ENCODE assay signal across 27 cellular contexts in the genomic region with DNA sequence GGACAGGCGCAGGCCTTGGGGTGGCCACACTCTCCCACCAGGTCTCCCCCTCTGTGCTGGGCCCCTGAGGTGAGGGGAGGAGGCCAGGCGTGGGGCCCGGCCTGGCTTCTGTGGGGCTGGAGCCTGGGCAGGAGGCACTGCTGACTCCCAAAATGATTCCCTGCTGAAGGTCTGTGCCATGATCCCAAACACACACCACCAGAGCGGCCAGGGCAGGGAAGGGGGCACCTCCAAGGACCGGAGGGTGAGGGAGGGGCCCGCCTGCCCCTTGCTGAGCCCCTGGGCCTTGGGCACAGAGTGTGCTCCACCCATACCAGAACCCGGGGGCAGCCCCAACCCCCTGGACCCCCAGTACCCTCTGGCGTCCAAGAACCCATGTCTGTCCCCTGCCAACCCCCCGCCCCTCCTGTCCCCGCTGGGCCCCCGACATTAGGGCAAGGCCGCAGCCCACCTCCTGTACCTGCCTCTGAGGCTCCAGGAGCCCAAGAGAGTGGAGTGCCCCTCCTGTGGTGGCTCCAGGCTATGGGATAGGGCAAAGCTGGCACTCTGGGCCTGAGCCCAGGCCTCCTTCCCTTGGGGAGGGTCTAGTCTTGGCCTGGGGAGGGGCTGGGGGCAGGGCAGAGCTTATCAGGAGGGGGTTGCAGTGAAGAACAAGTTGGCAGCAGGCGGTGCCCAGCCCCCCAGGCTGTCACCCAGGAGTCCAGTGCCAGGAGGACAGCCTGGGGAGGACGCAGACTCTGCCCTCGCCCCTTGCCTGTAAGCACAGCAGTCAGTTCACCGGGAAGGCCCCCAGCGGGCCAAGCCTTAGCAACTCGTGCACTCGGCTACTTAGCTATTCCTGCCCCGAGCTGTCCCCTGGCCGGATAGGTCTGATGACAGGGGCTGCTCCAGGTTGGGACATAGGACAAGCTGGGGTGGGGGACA. TPM values are rescaled to one million over a fixed set of nuclear protein-coding genes. Genes with fewer than 3 reads are reported as not detected.
DNase-seq lines count a peak whose midpoint lies in the region; ATAC-seq and TF ChIP-seq lines count a peak whose summit lies in the region.
"Had no signal": no experiment of that assay in that cellular context is flagged by ENCODE, and none has a peak within 500 bp of the region (broad histone marks: within the 10 kb centered on the region; RNA-seq: fewer than 3 reads in every experiment).

No MANE protein-coding gene starts in this region.

- H3K4me1 ChIP-seq in right atrium auricular region, result peaks cover 0 to 25% of the 10 kb centered on the region in 2 donors
- H3K4me1 ChIP-seq in skeletal muscle tissue (ENCODE audit: control insufficient read depth in 3 of 3, insufficient read depth in 3 of 3, low read length in 3 of 3), result peaks cover 0 to 8% (median 5%) of the 10 kb centered on the region in 3 donors
- peaks cover 3% of the 10 kb centered on the region for H3K4me1 ChIP-seq in body of pancreas
- H3K4me1 ChIP-seq in OCI-LY7 (ENCODE audit: insufficient read depth, low read length, poor library complexity, severe bottlenecking), result peaks cover 8% of the 10 kb centered on the region
- H3K4me1 ChIP-seq: pancreas had no signal

- H3K4me2 ChIP-seq in OCI-LY7 (ENCODE audit: low read length), result no peak overlapping the region

- POLR2A ChIA-PET in OCI-LY7 (lab: Charles Lee), result no interaction called here

- intact Hi-C loops in body of pancreas (cut with DNase I), result no loop called here
- intact Hi-C loops in OCI-LY7 (cut with micrococcal nuclease; ENCODE audit: unreplicated experiment), result no loop called here

- BruUV-seq in OCI-LY7 (replicated peaks; lab: Mats Ljungman, UMichigan), result no TSS peak

- no peak for ATAC-seq in stimulated activated naive CD8-positive, alpha-beta T cell treated with anti-CD3 and anti-CD28 coated beads, Interleukin-15, amount 100 ng/mL, for 72 hours
- no peak for ATAC-seq in stimulated activated naive CD8-positive, alpha-beta T cell treated with anti-CD3 and anti-CD28 coated beads, Interleukin-15, Interleukin-2, amounts not matched to agents 100 U/mL and 50 U/mL, for 24 hours
- no peak for ATAC-seq in body of pancreas
- ATAC-seq: pancreas; SK-N-SH treated with all-trans-retinoic acid at 6 μM for 48 hours; stimulated activated memory B cell treated with anti-CD40 and anti-IgM and Interleukin-4, amounts not matched to agents 10 μg/mL and 1 μg/mL and 100 μg/mL, for 72 hours had no signal

- peak overlapping the region in 1 of 2 donors; percentile 74 for H3K27ac Mint-ChIP-seq in stimulated activated naive CD8-positive, alpha-beta T cell treated with anti-CD3 and anti-CD28 coated beads, Interleukin-15, amount 100 ng/mL, for 72 hours
- H3K27ac Mint-ChIP-seq: dendritic cell treated with granulocyte-macrophage colony-stimulating factor and Interleukin-4, amounts not matched to agents 40 ng/mL and 50 ng/mL, for 4 days; mesothelial cell of epicardium; natural killer cell; stimulated activated memory B cell treated with anti-CD40 and anti-IgM and Interleukin-4, amounts not matched to agents 10 μg/mL and 1 μg/mL and 100 μg/mL, for 72 hours had no signal

- H3K27ac ChIP-seq in right atrium auricular region, result peak overlapping the region; percentile 78
- peak overlapping the region; percentile 77 for H3K27ac ChIP-seq in skeletal muscle tissue (ENCODE audit: low read depth, low read length)
- H3K27ac ChIP-seq in body of pancreas, result peak overlapping the region in 2 of 4 donors; percentile 17 to 37
- H3K27ac ChIP-seq in OCI-LY7 (ENCODE audit: low read depth, low read length, poor library complexity, severe bottlenecking), result no peak overlapping the region
- H3K27ac ChIP-seq: RWPE1 had no signal

- H3K79me2 ChIP-seq in OCI-LY7 (ENCODE audit: insufficient read depth, low read depth, low read length), result no peaks in the 10 kb centered on the region

- H3K9me3 Mint-ChIP-seq in stimulated activated naive CD8-positive, alpha-beta T cell treated with anti-CD3 and anti-CD28 coated beads, Interleukin-15, amount 100 ng/mL, for 72 hours, result no peaks in the 10 kb centered on the region
- H3K9me3 Mint-ChIP-seq: dendritic cell treated with granulocyte-macrophage colony-stimulating factor and Interleukin-4, amounts not matched to agents 40 ng/mL and 50 ng/mL, for 4 days; mesothelial cell of epicardium; natural killer cell; stimulated activated memory B cell treated with anti-CD40 and anti-IgM and Interleukin-4, amounts not matched to agents 10 μg/mL and 1 μg/mL and 100 μg/mL, for 72 hours had no signal

- no peaks in the 10 kb centered on the region for H3K9me3 ChIP-seq in right atrium auricular region
- no peaks in the 10 kb centered on the region for H3K9me3 ChIP-seq in skeletal muscle tissue (ENCODE audit: control insufficient read depth in 3 of 3, low read length in 3 of 3)
- no peaks in the 10 kb centered on the region for H3K9me3 ChIP-seq in body of pancreas
- H3K9me3 ChIP-seq in OCI-LY7 (ENCODE audit: low read length), result no peaks in the 10 kb centered on the region
- H3K9me3 ChIP-seq: pancreas, tibial nerve had no signal

- H3K9me2 ChIP-seq in OCI-LY7 (ENCODE audit: insufficient read depth, low read length), result no peaks in the 10 kb centered on the region

- no peak for DNase-seq in stimulated activated naive CD8-positive, alpha-beta T cell treated with anti-CD3 and anti-CD28 coated beads, Interleukin-15, amount 100 ng/mL, for 72 hours
- no peak for DNase-seq in stimulated activated naive CD8-positive, alpha-beta T cell treated with anti-CD3 and anti-CD28 coated beads, Interleukin-15, Interleukin-2, amounts not matched to agents 100 U/mL and 50 U/mL, for 24 hours
- DNase-seq in right atrium auricular region (ENCODE audit: low spot score) (no peak), NCI-H2227 (lab: John Stamatoyannopoulos, UW; ENCODE audit: unreplicated experiment) (no peak), body of pancreas (no peak), OCI-LY7 (ENCODE audit: low spot score) (no peak), SKM-1 (lab: John Stamatoyannopoulos, UW; ENCODE audit: unreplicated experiment) (no peak)
- DNase-seq: activated CD4-positive, alpha-beta T cell treated with anti-CD3 and anti-CD28 coated beads, Interleukin-2, amount 50 U/mL, for 48 hours; activated CD4-positive, CD25-positive, alpha-beta regulatory T cell; activated CD8-positive, alpha-beta memory T cell treated with anti-CD3 and anti-CD28 coated beads, Interleukin-2, amount 50 U/mL, for 48 hours; activated effector memory CD4-positive, alpha-beta T cell treated with Interleukin-2 at 50 U/mL for 16 hours; foreskin melanocyte; natural killer cell; NCI-H1436; NCI-H2107; NCI-H510A; stimulated activated CD4-positive, alpha-beta T cell treated with anti-CD3 and anti-CD28 coated beads, Interleukin-2, amount 100 ng/mL, for 24 hours; T-helper 9 cell had no signal

- TF ChIP-seq POLR2A in body of pancreas (IDR thresholded peaks at IDR 0.05), result no peak

- peaks cover 16% of the 10 kb centered on the region for H3K36me3 ChIP-seq in right atrium auricular region
- peaks cover 0 to 9% (median 1%) of the 10 kb centered on the region in 3 donors for H3K36me3 ChIP-seq in skeletal muscle tissue (ENCODE audit: control insufficient read depth in 3 of 3, insufficient read depth in 3 of 3, low read length in 3 of 3)
- H3K36me3 ChIP-seq in body of pancreas (replicated peaks in 1 of 2; ENCODE audit: insufficient read depth in 1 of 2, low read depth in 2 of 2), result no peaks in the 10 kb centered on the region
- H3K36me3 ChIP-seq in OCI-LY7 (ENCODE audit: insufficient read depth, low read length), result no peaks in the 10 kb centered on the region
- H3K36me3 ChIP-seq: pancreas, tibial nerve had no signal

- H3K4me3 ChIP-seq in right atrium auricular region, result peak overlapping the region; percentile 28 to 40
- H3K4me3 ChIP-seq in skeletal muscle tissue (ENCODE audit: low read length in 3 of 3), result peak overlapping the region in 1 of 3 donors; percentile 22
- H3K4me3 ChIP-seq in body of pancreas, result no peak overlapping the region
- H3K4me3 ChIP-seq in OCI-LY7 (ENCODE audit: low read depth, low read length, poor library complexity, severe bottlenecking), result no peak overlapping the region
- H3K4me3 ChIP-seq: pancreas had no signal

- no peak overlapping the region for H2AFZ ChIP-seq in OCI-LY7 (ENCODE audit: low read length)

- H3K27me3 ChIP-seq in right atrium auricular region (no peaks in the 10 kb centered on the region), skeletal muscle tissue (ENCODE audit: control insufficient read depth in 3 of 3, insufficient read depth in 3 of 3, low read length in 3 of 3) (peaks cover 44 to 54% (median 53%) of the 10 kb centered on the region in 3 donors), body of pancreas (peaks cover 0 to 6% of the 10 kb centered on the region in 2 donors)

- WGBS in body of pancreas, 2 donors, result 57 to 60% methylated on average over 9 to 18 of the region's 21 CpGs

- CTCF ChIA-PET in OCI-LY7 (lab: Charles Lee; ENCODE audit: unreplicated experiment), result no interaction called here

- TF ChIP-seq CTCF in right atrium auricular region (IDR thresholded peaks at IDR 0.05), result no peak
- no peak for TF ChIP-seq CTCF in body of pancreas (IDR thresholded peaks at IDR 0.05)
- TF ChIP-seq CTCF in OCI-LY7 (conservative IDR thresholded peaks at IDR 0.05; ENCODE audit: low read length), result no peak

- peaks cover 46% of the 10 kb centered on the region for H3K4me1 Mint-ChIP-seq in stimulated activated naive CD8-positive, alpha-beta T cell treated with anti-CD3 and anti-CD28 coated beads, Interleukin-15, amount 100 ng/mL, for 72 hours

- H3K4me3 Mint-ChIP-seq in stimulated activated naive CD8-positive, alpha-beta T cell treated with anti-CD3 and anti-CD28 coated beads, Interleukin-15, amount 100 ng/mL, for 72 hours, result peak overlapping the region; percentile 15 to 20
- H3K4me3 Mint-ChIP-seq: dendritic cell treated with granulocyte-macrophage colony-stimulating factor and Interleukin-4, amounts not matched to agents 40 ng/mL and 50 ng/mL, for 4 days; mesothelial cell of epicardium; natural killer cell; stimulated activated memory B cell treated with anti-CD40 and anti-IgM and Interleukin-4, amounts not matched to agents 10 μg/mL and 1 μg/mL and 100 μg/mL, for 72 hours had no signal

- H4K20me1 ChIP-seq in OCI-LY7 (ENCODE audit: insufficient read depth, low read length), result no peaks in the 10 kb centered on the region

- peaks cover 84% of the 10 kb centered on the region for H3K27me3 Mint-ChIP-seq in stimulated activated naive CD8-positive, alpha-beta T cell treated with anti-CD3 and anti-CD28 coated beads, Interleukin-15, amount 100 ng/mL, for 72 hours

- H3K9ac ChIP-seq in skeletal muscle tissue (ENCODE audit: low read depth in 1 of 3, low read length in 3 of 3), result peak overlapping the region in 1 of 3 donors; percentile 73

RNA-seq across cellular contexts. Expression of gene EGFL7, which starts 2.6 kb away (rescaled TPM):
- total RNA-seq in right atrium auricular region, result 100 to 1,000 TPM; 114 to 120 TPM
- total RNA-seq in skeletal muscle tissue, result 51.7 TPM
- 10 to 100 TPM; 14.8 to 47.0 TPM for total RNA-seq in body of pancreas
- not detected in 2 replicates for total RNA-seq in OCI-LY7 (2014; rRNA removed; shearing (Covaris generic))
- not detected in 2 replicates for total RNA-seq in OCI-LY7 (2022)

RNA-seq across cellular contexts. Expression of gene AGPAT2, which starts 27.1 kb away (rescaled TPM):
- total RNA-seq in right atrium auricular region, result 10 to 100 TPM; 71.9 to 81.9 TPM
- 27.1 TPM for total RNA-seq in skeletal muscle tissue
- total RNA-seq in body of pancreas, result 100 to 1,000 TPM in 1 of 2 donors, 10 to 100 TPM in 1; 94.2 to 275 TPM
- 20.8 and 29.6 TPM in 2 replicates for total RNA-seq in OCI-LY7 (2014; rRNA removed; shearing (Covaris generic))
- 15.2 and 18.3 TPM in 2 replicates for total RNA-seq in OCI-LY7 (2022)

RNA-seq across cellular contexts. Expression of gene DIPK1B, which starts 52.2 kb away (rescaled TPM):
- 10 to 100 TPM; 45.1 to 45.7 TPM for total RNA-seq in right atrium auricular region
- total RNA-seq in skeletal muscle tissue, result 11.0 TPM
- 10 to 100 TPM in 1 of 2 donors, 1 to 10 TPM in 1; 2.0 to 25.7 TPM for total RNA-seq in body of pancreas
- 13.3 and 13.9 TPM in 2 replicates for total RNA-seq in OCI-LY7 (2014; rRNA removed; shearing (Covaris generic))
- total RNA-seq in OCI-LY7 (2022), result 0.30 and 0.74 TPM in 2 replicates
- total RNA-seq: HT-29 had no signal

Comparison
In these comparisons a context has a peak if more than half of its experiments do, and no peak if none do; other contexts are left out.
1. H3K4me3 ChIP-seq: peak in right atrium auricular region (2 of 2); none in body of pancreas (0 of 2) and OCI-LY7 (single experiment).
2. RNA of gene EGFL7, which starts 2.6 kb away (total RNA-seq): 114 to 120 TPM in right atrium auricular region, 51.7 TPM in skeletal muscle tissue (single experiment) and 14.8 to 47.0 TPM in body of pancreas; not detected in OCI-LY7; every median in the first group is over 10 times any median in the second.